Comparison of ENCODE assay signal across 17 cellular contexts in genomic region chr22:44304354-44304753, GRCh38. TPM values are rescaled to one million over a fixed set of nuclear protein-coding genes. Genes with fewer than 3 reads are reported as not detected.
A peak's percentile ranks its signal among the peaks of the same experiment; 100 is the strongest.
DNase-seq lines count a peak whose midpoint lies in the region; FAIRE-seq and TF ChIP-seq lines count a peak whose summit lies in the region.
"Had no signal": no experiment of that assay in that cellular context is flagged by ENCODE, and none has a peak within 500 bp of the region (broad histone marks: within the 10 kb centered on the region; RNA-seq: fewer than 3 reads in every experiment).

No MANE protein-coding gene starts in this region.

- no peak overlapping the region for H3K4me3 ChIP-seq in retinal pigment epithelial cell (ENCODE audit: low read length)
- H3K4me3 ChIP-seq: pancreas, PC-9, tibial nerve had no signal

- DNase-seq in EH (ENCODE audit: low read depth) (peak; percentile 79), NCI-H226 (peak; percentile 52), dermis blood vessel endothelial cell (peak; percentile 7), retinal pigment epithelial cell (ENCODE audit: low read depth) (peak; percentile 55), GM19239 (ENCODE audit: insufficient read length, low spot score) (no peak), pons (ENCODE audit: low spot score) (no peak), mesenteric fat pad (ENCODE audit: low spot score) (no peak), activated gamma-delta T cell (lab: John Stamatoyannopoulos, UW) (no peak)
- DNase-seq: activated CD4-positive, alpha-beta T cell treated with anti-CD3 and anti-CD28 coated beads for 1 hour; C1 segment of cervical spinal cord; effector CD8-positive, alpha-beta T cell; NCI-H1092; PC-9 had no signal

- no peak for FAIRE-seq in GM19239 (lab: Jason Lieb, UNC)
- FAIRE-seq: keratinocyte, pancreas had no signal

- TF ChIP-seq CTCF in retinal pigment epithelial cell (conservative IDR thresholded peaks at IDR 0.05; ENCODE audit: low read depth, low read length) = no peak

RNA-seq across cellular contexts. Expression of gene SHISAL1, which starts 8.4 kb away (rescaled TPM):
- total RNA-seq in dermis blood vessel endothelial cell (not detected in 2 replicates), mesenteric fat pad (3.3 TPM)
- total RNA-seq: T-helper 1 cell treated with Interleukin-12 subunit alpha and Interleukin-12 subunit beta and Interleukin-4 antibody, amounts not matched to agents 30 ng/mL and 1 ng/mL, for 36 hours had no signal

Comparison
In these comparisons a context has a peak if more than half of its experiments do, and no peak if none do; other contexts are left out.
1. DNase-seq: peak in EH (single experiment), NCI-H226 (single experiment), dermis blood vessel endothelial cell (single experiment) and retinal pigment epithelial cell (single experiment); none in GM19239 (single experiment), pons (single experiment), mesenteric fat pad (single experiment) and activated gamma-delta T cell (single experiment).